8 cellular contexts compared by ENCODE assay signal in the genomic region with DNA sequence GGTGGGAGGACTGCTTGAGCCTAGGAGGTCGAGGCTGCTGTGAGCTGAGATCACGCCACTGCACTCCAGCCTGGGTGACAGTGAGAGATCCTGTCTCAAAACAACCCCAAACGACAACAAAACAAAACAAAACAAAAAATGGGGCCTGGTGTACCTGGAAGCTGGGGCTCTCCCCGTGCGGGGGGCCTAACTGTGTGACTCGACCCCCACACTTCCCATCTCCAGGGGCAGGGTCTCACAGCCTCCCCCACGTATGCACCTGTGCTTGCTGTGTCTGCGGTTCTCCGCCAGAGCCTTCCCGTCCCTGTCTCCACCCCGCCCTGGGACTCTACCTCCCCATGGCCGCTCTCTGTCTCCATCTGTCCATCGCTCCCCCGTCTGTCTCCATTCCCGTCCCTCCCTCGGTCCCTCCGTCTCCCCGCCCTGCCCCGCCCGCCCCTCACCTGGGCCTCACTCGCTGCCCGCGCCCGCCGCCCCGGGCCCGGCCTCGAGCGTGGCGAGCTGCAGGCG. TPM values are rescaled to one million over a fixed set of nuclear protein-coding genes. Genes with fewer than 3 reads are reported as not detected.
DNase-seq lines count a peak whose midpoint lies in the region; ATAC-seq and TF ChIP-seq lines count a peak whose summit lies in the region.

No MANE protein-coding gene starts in this region.

- H3K36me3 ChIP-seq in HUES64 (ENCODE audit: insufficient read depth, low read length) (peaks cover 21% of the 10 kb centered on the region), mucosa of rectum (ENCODE audit: control insufficient read depth in 2 of 2, insufficient read depth in 2 of 2, low read length in 2 of 2) (peaks cover 14 to 18% of the 10 kb centered on the region in 2 donors)

- in situ Hi-C loops in astrocyte of the cerebellum (cut with HindIII; ENCODE audit: low sequenced_read_pairs), result no loop called here
- in situ Hi-C loops in G401 (cut with HindIII; ENCODE audit: low sequenced_read_pairs), result no loop called here

- H3K9me3 ChIP-seq in AG04450 (ENCODE audit: control insufficient read depth, insufficient read depth, low read length), result peaks cover 4% of the 10 kb centered on the region; the same call in 1 of the 2 replicates
- H3K9me3 ChIP-seq in HUES64 (ENCODE audit: insufficient read depth, low read depth, low read length), result no peaks in the 10 kb centered on the region
- no peaks in the 10 kb centered on the region for H3K9me3 ChIP-seq in mucosa of rectum (ENCODE audit: control insufficient read depth in 2 of 2, low read length in 2 of 2)

- H3K9ac ChIP-seq in HUES64 (ENCODE audit: low read depth, low read length) (peak overlapping the region; percentile 66), mucosa of rectum (ENCODE audit: low read depth in 1 of 2, low read length in 2 of 2) (peak overlapping the region; percentile 27 to 52)

- no peak for ATAC-seq in HG03025 (IDR thresholded peaks at IDR 0.05; ENCODE audit: low FRiP score, unreplicated experiment)

- H3K27ac ChIP-seq in AG04450 (ENCODE audit: low read depth, low read length) (peak overlapping the region; percentile 2), HUES64 (ENCODE audit: low read depth, low read length) (no peak overlapping the region), mucosa of rectum (ENCODE audit: low read depth in 2 of 2, low read length in 2 of 2) (peak overlapping the region in 1 of 2 donors; percentile 28)

- POLR2A ChIA-PET in AG04450 (lab: Yijun Ruan, JAX), result interaction anchor here (0.6 to 2.9 kb wide), 10 partner anchors 8 to 124 kb away, joined by 3 to 24 read pairs (median 6); partner anchors contain the start of genes GARIN5B, HSPBP1, IL11 and PPP6R1

- DNase-seq in AG04450 (ENCODE audit: low read depth, low spot score) (no peak), astrocyte of the cerebellum (ENCODE audit: low read depth) (no peak), NCI-H524 treated with DMSO at 0.1 percent for 48 hours (lab: John Stamatoyannopoulos, UW) (no peak), middle frontal gyrus (ENCODE audit: extremely low spot score, low spot score) (no peak), G401 (ENCODE audit: low spot score) (no peak)

- TF ChIP-seq CTCF in AG04450 (IDR thresholded peaks at IDR 0.05; ENCODE audit: low read depth, low read length) (no peak), astrocyte of the cerebellum (IDR thresholded peaks at IDR 0.05; ENCODE audit: low read depth, low read length, missing control alignments) (no peak)

- CTCF ChIA-PET in AG04450 (lab: Charles Lee), result interaction anchor here (0.6 to 3.2 kb wide), 3 partner anchors 44 to 242 kb away, joined by 3 to 15 read pairs (median 3); partner anchors contain the start of gene KMT5C

- H3K4me1 ChIP-seq in HUES64 (ENCODE audit: insufficient read depth, low read length) (peaks cover 13% of the 10 kb centered on the region; the same call in 1 of the 2 replicates), mucosa of rectum (ENCODE audit: control insufficient read depth in 2 of 2, insufficient read depth in 2 of 2, low read length in 2 of 2) (peaks cover 39 to 40% of the 10 kb centered on the region in 2 donors)

- H3K4me3 ChIP-seq in AG04450 (ENCODE audit: low read depth, low read length) (peak overlapping the region; percentile 48), HUES64 (ENCODE audit: low read length) (peak overlapping the region; percentile 55), astrocyte of the cerebellum (ENCODE audit: low read depth, low read length) (peak overlapping the region; percentile 23), mucosa of rectum (ENCODE audit: low read length in 2 of 2) (peak overlapping the region; percentile 50 to 67)

- H3K27me3 ChIP-seq in AG04450 (ENCODE audit: control insufficient read depth, insufficient read depth, low read length) (no peaks in the 10 kb centered on the region), HUES64 (ENCODE audit: insufficient read depth, low read length) (peaks cover 16% of the 10 kb centered on the region), mucosa of rectum (ENCODE audit: control insufficient read depth in 2 of 2, insufficient read depth in 2 of 2, low read length in 2 of 2) (no peaks in the 10 kb centered on the region)

- 12% methylated on average over 31 of the region's 31 CpGs for WGBS in HUES64

RNA-seq across cellular contexts. Expression of gene TMEM238, which starts 0.8 kb away (rescaled TPM):
- not detected in 2 replicates for polyA plus RNA-seq in AG04450 (2011; rRNA removed)
- polyA minus RNA-seq in AG04450 (2011; rRNA and poly(A)+ RNA removed), result not detected in 2 replicates
- polyA plus RNA-seq in HUES64 (2013, experiment 1 of 2), result 1.4 TPM
- polyA plus RNA-seq in HUES64 (2013, experiment 2 of 2), result not detected
- 0.55 TPM in 1 of 2 replicates, not detected in the other for total RNA-seq in G401 (2014; rRNA removed; shearing (Covaris generic))

RNA-seq across cellular contexts. Expression of gene RPL28, which starts 2.4 kb away (rescaled TPM):
- 325 and 535 TPM in 2 replicates for polyA plus RNA-seq in AG04450 (2011; rRNA removed)
- polyA minus RNA-seq in AG04450 (2011; rRNA and poly(A)+ RNA removed), result 998 and 1,283 TPM in 2 replicates
- 1,767 TPM for polyA plus RNA-seq in HUES64 (2013, experiment 1 of 2)
- 1,831 TPM for polyA plus RNA-seq in HUES64 (2013, experiment 2 of 2)
- total RNA-seq in G401 (2014; rRNA removed; shearing (Covaris generic)), result 236 and 319 TPM in 2 replicates

RNA-seq across cellular contexts. Expression of gene TMEM190, which starts 6.7 kb away (rescaled TPM):
- polyA plus RNA-seq in AG04450 (2011; rRNA removed), result 0.32 and 0.50 TPM in 2 replicates
- polyA minus RNA-seq in AG04450 (2011; rRNA and poly(A)+ RNA removed), result not detected in 2 replicates
- polyA plus RNA-seq in HUES64 (2013, experiment 1 of 2), result 0.55 TPM
- polyA plus RNA-seq in HUES64 (2013, experiment 2 of 2), result 1.2 TPM
- 4.0 and 14.0 TPM in 2 replicates for total RNA-seq in G401 (2014; rRNA removed; shearing (Covaris generic))

RNA-seq across cellular contexts. Expression of gene IL11, which starts 13.1 kb away (rescaled TPM):
- 14.8 and 19.9 TPM in 2 replicates for polyA plus RNA-seq in AG04450 (2011; rRNA removed)
- polyA minus RNA-seq in AG04450 (2011; rRNA and poly(A)+ RNA removed), result 9.2 and 10.4 TPM in 2 replicates
- 0.65 TPM for polyA plus RNA-seq in HUES64 (2013, experiment 1 of 2)
- polyA plus RNA-seq in HUES64 (2013, experiment 2 of 2), result 1.1 TPM
- 6.5 and 8.4 TPM in 2 replicates for total RNA-seq in G401 (2014; rRNA removed; shearing (Covaris generic))

RNA-seq across cellular contexts. Expression of gene GARIN5B, which starts 20.3 kb away (rescaled TPM):
- not detected in 2 replicates for polyA plus RNA-seq in AG04450 (2011; rRNA removed)
- not detected in 2 replicates for polyA minus RNA-seq in AG04450 (2011; rRNA and poly(A)+ RNA removed)
- polyA plus RNA-seq in HUES64 (2013, experiment 1 of 2), result not detected
- not detected for polyA plus RNA-seq in HUES64 (2013, experiment 2 of 2)
- not detected in 2 replicates for total RNA-seq in G401 (2014; rRNA removed; shearing (Covaris generic))
